In genomic region chr5:140546851-140547507, GRCh38 we compare ENCODE assay signal across 8 cellular contexts. TPM values are rescaled to one million over a fixed set of nuclear protein-coding genes. Genes with fewer than 3 reads are reported as not detected.
DNase-seq lines count a peak whose midpoint lies in the region; ATAC-seq and TF ChIP-seq lines count a peak whose summit lies in the region.

No MANE protein-coding gene starts in this region.

- no peak for TF ChIP-seq EP300 in ovary (IDR thresholded peaks at IDR 0.05)

- peaks cover 93% of the 10 kb centered on the region for H3K36me3 Mint-ChIP-seq in Caco-2 (ENCODE audit: insufficient read depth, unreplicated experiment)

- H3K36me3 ChIP-seq in Caco-2 (ENCODE audit: control insufficient read depth, insufficient read depth, low read length) (peaks cover 6% of the 10 kb centered on the region), OCI-LY7 (ENCODE audit: insufficient read depth, low read length) (peaks cover 76% of the 10 kb centered on the region), esophagus squamous epithelium (peaks cover 0 to 68% (median 35%) of the 10 kb centered on the region in 3 donors), ovary (no peaks in the 10 kb centered on the region)

- 46 to 77% methylated on average over 6 to 11 of the region's 13 CpGs for WGBS in esophagus squamous epithelium, 2 donors
- 29 to 43% (median 38%) methylated on average over 13 of the region's 13 CpGs for WGBS in ovary, 3 donors

- H3K27me3 Mint-ChIP-seq in Caco-2 (ENCODE audit: insufficient read depth, unreplicated experiment): no peaks in the 10 kb centered on the region

- H3K79me2 ChIP-seq in OCI-LY7 (ENCODE audit: insufficient read depth, low read depth, low read length): no peaks in the 10 kb centered on the region

- TF ChIP-seq POLR2A in esophagus squamous epithelium (IDR thresholded peaks at IDR 0.05): no peak
- TF ChIP-seq POLR2A in ovary (IDR thresholded peaks at IDR 0.05): no peak

- H3K4me3 Mint-ChIP-seq in Caco-2 (ENCODE audit: unreplicated experiment): peak overlapping the region; percentile 69

- DNase-seq in Caco-2 (peak in 1 of 2 experiments; percentile 28), OCI-LY7 (ENCODE audit: low spot score) (no peak), esophagus squamous epithelium (lab: John Stamatoyannopoulos, UW) (no peak), ovary (peak in 1 of 5 donors; percentile 50), GDM1 (lab: John Stamatoyannopoulos, UW) (no peak)

- POLR2A ChIA-PET in Caco-2 (lab: Charles Lee) (interaction anchor here (0.5 to 2.1 kb wide), 12 partner anchors 10 to 173 kb away, joined by 3 to 30 read pairs (median 4); partner anchors contain the start of genes ANKHD1, APBB3, HARS1 and HARS2), OCI-LY7 (lab: Charles Lee) (interaction anchor here (0.9 to 1.9 kb wide), 4 partner anchors 8 to 27 kb away, joined by 3 to 6 read pairs (median 3); partner anchors contain the start of gene SRA1)

- H3K4me3 ChIP-seq in Caco-2 (ENCODE audit: low read depth, low read length): peak overlapping the region; percentile 13; the same call in 1 of the 2 replicates
- H3K4me3 ChIP-seq in OCI-LY7 (ENCODE audit: low read depth, low read length, poor library complexity, severe bottlenecking): no peak overlapping the region
- H3K4me3 ChIP-seq in esophagus squamous epithelium: peak overlapping the region; percentile 36 to 70 (median 54)
- peak overlapping the region; percentile 48 for H3K4me3 ChIP-seq in ovary

- H3K27ac Mint-ChIP-seq in Caco-2 (ENCODE audit: unreplicated experiment): peak overlapping the region; percentile 88

- CTCF ChIA-PET in Caco-2 (lab: Charles Lee) (interaction anchor here (0.6 to 1.7 kb wide), 15 partner anchors 10 to 200 kb away, joined by 3 to 10 read pairs (median 4); partner anchors contain the start of genes APBB3, CD14, HARS1 and HBEGF), OCI-LY7 (lab: Charles Lee; ENCODE audit: unreplicated experiment) (no interaction called here)

- no peaks in the 10 kb centered on the region for H3K9me3 Mint-ChIP-seq in Caco-2 (ENCODE audit: unreplicated experiment)

- no peak for TF ChIP-seq CTCF in Caco-2 (IDR thresholded peaks at IDR 0.05; ENCODE audit: insufficient read depth in 1 of 2, low read depth in 1 of 2, low read length in 1 of 2, severe bottlenecking in 1 of 2, unreplicated experiment in 1 of 2)
- TF ChIP-seq CTCF in OCI-LY7 (conservative IDR thresholded peaks at IDR 0.05; ENCODE audit: low read length): no peak
- no peak for TF ChIP-seq CTCF in esophagus squamous epithelium (IDR thresholded peaks at IDR 0.05)
- no peak for TF ChIP-seq CTCF in ovary (IDR thresholded peaks at IDR 0.05)

- H3K4me2 ChIP-seq in OCI-LY7 (ENCODE audit: low read length): peak overlapping the region; percentile 47; the same call in 1 of the 2 replicates

- peaks cover 19% of the 10 kb centered on the region for H3K4me1 Mint-ChIP-seq in Caco-2 (ENCODE audit: low read depth, unreplicated experiment)

- H2AFZ ChIP-seq in OCI-LY7 (ENCODE audit: low read length): no peak overlapping the region

- no peaks in the 10 kb centered on the region for H3K27me3 ChIP-seq in Caco-2 (replicated peaks; ENCODE audit: control insufficient read depth, insufficient read depth, low read length)
- H3K27me3 ChIP-seq in esophagus squamous epithelium: no peaks in the 10 kb centered on the region
- no peaks in the 10 kb centered on the region for H3K27me3 ChIP-seq in ovary

- H3K27ac ChIP-seq in OCI-LY7 (ENCODE audit: low read depth, low read length, poor library complexity, severe bottlenecking) (no peak overlapping the region), esophagus squamous epithelium (peak overlapping the region; percentile 95 to 98 (median 96)), ovary (peak overlapping the region; percentile 91 to 96)

- ATAC-seq in GM21515 (IDR thresholded peaks at IDR 0.05; ENCODE audit: unreplicated experiment) (no peak), GM21367 (IDR thresholded peaks at IDR 0.05; ENCODE audit: unreplicated experiment) (no peak), GM21786 (IDR thresholded peaks at IDR 0.05; ENCODE audit: unreplicated experiment) (no peak)

- H4K20me1 ChIP-seq in OCI-LY7 (ENCODE audit: insufficient read depth, low read length): no peaks in the 10 kb centered on the region

- H3K9me2 ChIP-seq in OCI-LY7 (ENCODE audit: insufficient read depth, low read length): no peaks in the 10 kb centered on the region

- H3K9me3 ChIP-seq in Caco-2 (no peaks in the 10 kb centered on the region), OCI-LY7 (ENCODE audit: low read length) (no peaks in the 10 kb centered on the region), esophagus squamous epithelium (no peaks in the 10 kb centered on the region), ovary (no peaks in the 10 kb centered on the region)

- BruUV-seq in Caco-2 (replicated peaks; lab: Mats Ljungman, UMichigan): no TSS peak
- no TSS peak for BruUV-seq in OCI-LY7 (replicated peaks; lab: Mats Ljungman, UMichigan)

- peaks cover 13% of the 10 kb centered on the region for H3K4me1 ChIP-seq in Caco-2
- peaks cover 14% of the 10 kb centered on the region for H3K4me1 ChIP-seq in OCI-LY7 (ENCODE audit: insufficient read depth, low read length, poor library complexity, severe bottlenecking)
- H3K4me1 ChIP-seq in esophagus squamous epithelium: peaks cover 26 to 43% (median 31%) of the 10 kb centered on the region in 3 donors
- peaks cover 15% of the 10 kb centered on the region for H3K4me1 ChIP-seq in ovary (ENCODE audit: insufficient read depth)

- intact Hi-C loops in Caco-2 (cut with micrococcal nuclease; ENCODE audit: unreplicated experiment) (loop anchor here (1.0 to 2.0 kb wide), 6 partner anchors 10 to 174 kb away; partner anchors contain the start of genes APBB3, CD14, SLC35A4 and SRA1), OCI-LY7 (cut with micrococcal nuclease; ENCODE audit: unreplicated experiment) (no loop called here), esophagus squamous epithelium (cut with DNase I) (no loop called here), ovary (cut with DNase I) (loop anchor here in 2 of 4 donors (5.0 kb wide), 3 partner anchors 95 to 145 kb away; partner anchors contain the start of genes ANKHD1 (in 1 of the 2), IK (in 1 of the 2) and NDUFA2 (in 1 of the 2))

RNA-seq across cellular contexts. Expression of gene EIF4EBP3, which starts 0.5 kb away (rescaled TPM):
- total RNA-seq in Caco-2 (2022) (7.6 and 8.0 TPM in 2 replicates), OCI-LY7 (2022) (7.9 and 8.3 TPM in 2 replicates), esophagus squamous epithelium (10 to 100 TPM in 1 of 4 donors, 1 to 10 TPM in 3; 3.0 to 12.4 (median 6.2) TPM), ovary (10 to 100 TPM in 6 of 7 donors, 1 to 10 TPM in 1; 8.6 to 23.6 (median 17.8) TPM)
- total RNA-seq in OCI-LY7 (2014; rRNA removed; shearing (Covaris generic)): 0.98 TPM in 1 of 2 replicates, not detected in the other
- polyA plus RNA-seq in ovary: 10 to 100 TPM; 16.0 to 30.2 TPM

RNA-seq across cellular contexts. Expression of gene SRA1, which starts 10.3 kb away (rescaled TPM):
- total RNA-seq in Caco-2 (2022) (44.0 and 50.3 TPM in 2 replicates), OCI-LY7 (2022) (21.3 and 24.5 TPM in 2 replicates), esophagus squamous epithelium (10 to 100 TPM; 17.4 to 22.3 (median 21.0) TPM), ovary (10 to 100 TPM; 11.7 to 34.4 (median 20.1) TPM)
- total RNA-seq in OCI-LY7 (2014; rRNA removed; shearing (Covaris generic)): 18.8 and 19.1 TPM in 2 replicates
- polyA plus RNA-seq in ovary: 10 to 100 TPM; 16.9 to 33.2 TPM

RNA-seq across cellular contexts. Expression of gene APBB3, which starts 17.4 kb away (rescaled TPM):
- total RNA-seq in Caco-2 (2022) (23.4 and 25.1 TPM in 2 replicates), OCI-LY7 (2022) (32.1 and 32.2 TPM in 2 replicates), esophagus squamous epithelium (10 to 100 TPM in 1 of 4 donors, 1 to 10 TPM in 3; 3.4 to 10.5 (median 6.5) TPM), ovary (10 to 100 TPM; 33.0 to 47.6 (median 39.5) TPM)
- 22.7 and 37.9 TPM in 2 replicates for total RNA-seq in OCI-LY7 (2014; rRNA removed; shearing (Covaris generic))
- 10 to 100 TPM; 13.1 to 36.1 TPM for polyA plus RNA-seq in ovary

RNA-seq across cellular contexts. Expression of gene SLC35A4, which starts 17.6 kb away (rescaled TPM):
- 79.5 and 91.3 TPM in 2 replicates for total RNA-seq in Caco-2 (2022)
- total RNA-seq in OCI-LY7 (2014; rRNA removed; shearing (Covaris generic)): 19.6 and 29.1 TPM in 2 replicates
- total RNA-seq in OCI-LY7 (2022): 48.7 TPM in 2 replicates
- 10 to 100 TPM; 41.4 to 56.9 (median 52.6) TPM for total RNA-seq in esophagus squamous epithelium
- 10 to 100 TPM; 22.3 to 65.7 (median 47.1) TPM for total RNA-seq in ovary
- polyA plus RNA-seq in ovary: 10 to 100 TPM; 27.1 to 80.2 TPM
